13 cellular contexts compared by ENCODE assay signal in the genomic region with DNA sequence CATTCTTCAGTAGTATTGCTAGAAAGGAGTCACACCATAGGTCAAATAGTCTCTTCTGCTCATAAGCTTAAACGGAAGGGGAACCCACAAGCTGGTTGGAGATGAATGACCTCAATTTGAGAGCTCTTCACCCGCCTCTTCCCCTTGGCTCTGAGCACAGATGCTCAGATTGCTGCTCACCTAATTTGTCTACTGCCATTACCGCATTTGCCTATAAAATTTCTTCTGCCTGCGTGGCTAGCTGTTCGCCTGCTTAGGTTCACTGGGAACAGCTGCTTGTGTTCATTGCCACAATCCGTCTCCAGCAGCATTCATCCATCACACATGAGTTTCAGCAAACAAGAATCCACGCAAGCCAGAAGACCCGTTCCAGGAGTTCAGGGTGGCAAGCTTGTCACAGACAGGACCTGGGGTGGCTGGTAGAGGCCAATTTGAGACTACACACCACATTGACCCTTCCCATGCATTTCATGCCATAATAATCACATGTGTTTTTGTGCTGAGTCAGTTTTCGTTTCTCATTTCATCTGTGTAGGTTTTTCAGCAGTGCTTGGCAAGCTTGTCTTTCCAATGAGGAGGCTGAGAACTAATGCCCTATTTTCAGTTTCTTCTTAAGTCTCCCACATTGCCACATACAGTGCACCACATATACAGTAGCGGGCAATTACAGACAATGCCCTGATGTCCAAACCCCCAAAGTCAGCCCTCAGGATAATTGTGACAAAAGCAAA. TPM values are rescaled to one million over a fixed set of nuclear protein-coding genes. Genes with fewer than 3 reads are reported as not detected.
DNase-seq lines count a peak whose midpoint lies in the region; ATAC-seq and TF ChIP-seq lines count a peak whose summit lies in the region.
"Had no signal": no experiment of that assay in that cellular context is flagged by ENCODE, and none has a peak within 500 bp of the region (broad histone marks: within the 10 kb centered on the region; RNA-seq: fewer than 3 reads in every experiment).

No MANE protein-coding gene starts in this region.

- no peak overlapping the region for H3K4me3 Mint-ChIP-seq in progenitor cell of endocrine pancreas (ENCODE audit: low read depth)

- no peaks in the 10 kb centered on the region for H3K36me3 Mint-ChIP-seq in progenitor cell of endocrine pancreas (ENCODE audit: insufficient read depth)

- H3K27ac Mint-ChIP-seq in progenitor cell of endocrine pancreas: no peak overlapping the region

- H3K36me3 ChIP-seq in ovary: no peaks in the 10 kb centered on the region

- H3K4me3 ChIP-seq in ovary: no peak overlapping the region

- TF ChIP-seq POLR2A in ovary (IDR thresholded peaks at IDR 0.05): no peak

- ATAC-seq in HG02642 (IDR thresholded peaks at IDR 0.05; ENCODE audit: poor library complexity, unreplicated experiment): no peak

- peaks cover 4% of the 10 kb centered on the region for H3K9me3 Mint-ChIP-seq in progenitor cell of endocrine pancreas (ENCODE audit: low read depth)

- no peak overlapping the region for H3K27ac ChIP-seq in ovary
- H3K27ac ChIP-seq: VCaP had no signal

- intact Hi-C loops in ovary (cut with DNase I): no loop called here

- no peaks in the 10 kb centered on the region for H3K27me3 ChIP-seq in ovary

- H3K27me3 Mint-ChIP-seq in progenitor cell of endocrine pancreas: peaks cover 11% of the 10 kb centered on the region

- no peak for TF ChIP-seq EP300 in ovary (IDR thresholded peaks at IDR 0.05)

- H3K4me1 ChIP-seq in ovary (ENCODE audit: insufficient read depth): no peaks in the 10 kb centered on the region

- DNase-seq in NOMO-1 treated with DMSO at 0.1 percent for 48 hours (lab: John Stamatoyannopoulos, UW; ENCODE audit: unreplicated experiment): peak; percentile 10
- no peak for DNase-seq in NOMO-1 (lab: John Stamatoyannopoulos, UW; ENCODE audit: unreplicated experiment in 2 of 2)
- DNase-seq in LHCN-M2 (ENCODE audit: low read depth): peak; percentile 79
- DNase-seq in SHP77 treated with DMSO at 0.1 percent for 48 hours (lab: John Stamatoyannopoulos, UW): peak; percentile 70
- no peak for DNase-seq in progenitor cell of endocrine pancreas (ENCODE audit: low spot score, unreplicated experiment)
- DNase-seq in globus pallidus (ENCODE audit: low spot score): no peak
- no peak for DNase-seq in ovary
- DNase-seq: ACHN, activated T-cell treated with anti-CD3 and anti-CD28 coated beads for 4 hours, aorta, hippocampal formation had no signal

- peaks cover 0 to 4% of the 10 kb centered on the region in 2 donors for H3K9me3 ChIP-seq in ovary

- TF ChIP-seq CTCF in progenitor cell of endocrine pancreas (IDR thresholded peaks at IDR 0.05; ENCODE audit: unreplicated experiment): no peak
- no peak for TF ChIP-seq CTCF in ovary (IDR thresholded peaks at IDR 0.05)

- peaks cover 3% of the 10 kb centered on the region for H3K4me1 Mint-ChIP-seq in progenitor cell of endocrine pancreas (ENCODE audit: low read depth)

- 62 to 74% (median 69%) methylated on average over 10 of the region's 10 CpGs for WGBS in ovary, 3 donors

RNA-seq across cellular contexts. Expression of a gene that starts 50.3 kb away (rescaled TPM):
- total RNA-seq in LHCN-M2 (2014; rRNA removed) (0.75 and 1.3 TPM in 2 replicates), progenitor cell of endocrine pancreas (1.4 TPM in 2 replicates), ovary (1 to 10 TPM in 3 of 7 donors, under 1 TPM in 4; 0.10 to 9.8 (median 0.83) TPM)
- polyA plus RNA-seq in LHCN-M2 (2012): 0.79 TPM
- polyA plus RNA-seq in ovary: under 1 TPM; 0.01 to 0.05 TPM

Comparison
In these comparisons a context has a peak if more than half of its experiments do, and no peak if none do; other contexts are left out.
1. DNase-seq: peak in NOMO-1 treated with DMSO at 0.1 percent for 48 hours (single experiment), LHCN-M2 (single experiment) and SHP77 treated with DMSO at 0.1 percent for 48 hours (single experiment); none in NOMO-1 (0 of 2), progenitor cell of endocrine pancreas (single experiment), globus pallidus (single experiment) and ovary (0 of 5).